ENCODE assay signal across 8 cellular contexts in the genomic region with DNA sequence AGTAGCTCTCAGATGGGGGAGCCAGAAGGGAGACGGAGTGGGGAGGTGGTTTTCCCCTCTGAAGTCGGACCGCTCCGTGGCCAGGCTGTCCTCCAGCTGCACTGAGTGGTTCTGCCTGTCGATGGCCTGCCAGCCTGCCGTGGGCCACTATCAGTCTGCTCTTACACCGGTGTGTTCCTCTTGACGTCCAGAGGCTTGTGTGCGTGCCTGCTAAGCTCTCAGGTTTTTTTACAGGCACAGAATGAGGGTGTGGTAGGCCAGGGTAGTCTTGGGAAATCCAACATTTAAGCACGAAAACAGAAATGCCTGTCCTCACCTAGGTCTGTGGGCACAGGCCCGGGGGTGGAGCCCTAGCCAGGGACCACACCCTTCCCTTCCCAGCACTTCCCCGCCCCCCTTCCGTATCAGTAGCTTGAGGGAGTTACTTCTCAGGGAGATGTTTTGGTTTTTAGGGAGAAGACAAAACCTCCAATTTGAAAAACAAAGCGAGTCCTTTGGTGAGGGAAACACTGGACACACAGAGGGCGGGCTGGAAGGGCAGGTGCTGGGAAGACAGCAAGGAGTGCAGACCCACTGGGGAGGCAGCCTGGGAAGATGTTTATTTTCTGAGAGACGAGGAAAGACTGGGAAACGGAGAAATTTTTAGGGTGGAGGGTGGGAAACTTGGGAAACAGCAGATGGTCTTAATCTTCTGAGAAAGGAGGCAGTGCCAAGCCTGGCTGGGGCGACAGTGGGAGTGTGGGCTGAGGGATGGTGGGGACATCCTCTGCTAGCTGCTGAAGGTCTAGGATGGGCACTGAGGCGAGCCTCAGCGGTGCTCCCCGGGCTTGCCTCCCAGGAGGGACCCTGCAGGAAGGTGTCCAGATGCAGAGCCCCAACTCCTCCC.
DNase-seq lines count a peak whose midpoint lies in the region; ATAC-seq and TF ChIP-seq lines count a peak whose summit lies in the region.

No MANE protein-coding gene starts in this region.

- ATAC-seq in left cardiac atrium (peak; percentile 7 to 65), gastrocnemius medialis (no peak)

- H3K27me3 ChIP-seq in H7 (ENCODE audit: control insufficient read depth, insufficient read depth, low read length), result no peaks in the 10 kb centered on the region
- H3K27me3 ChIP-seq in gastrocnemius medialis, result no peaks in the 10 kb centered on the region

- no peak for TF ChIP-seq POLR2A in gastrocnemius medialis (IDR thresholded peaks at IDR 0.05)

- H3K36me3 ChIP-seq in H7 (replicated peaks; ENCODE audit: control insufficient read depth, insufficient read depth, low read length) (no peaks in the 10 kb centered on the region), SK-N-MC (ENCODE audit: insufficient read depth, low read length) (no peaks in the 10 kb centered on the region), gastrocnemius medialis (no peaks in the 10 kb centered on the region)

- DNase-seq in H7 (peak; percentile 58), SK-N-MC (ENCODE audit: low read depth, low spot score) (no peak), left cardiac atrium (peak; percentile 75), gastrocnemius medialis (no peak), posterior cingulate gyrus (no peak), NCI-H510A treated with DMSO at 0.1 percent for 48 hours (lab: John Stamatoyannopoulos, UW) (no peak), NCI-H446 treated with DMSO at 0.1 percent for 48 hours (lab: John Stamatoyannopoulos, UW) (no peak), hepatic stellate cell (ENCODE audit: low spot score) (no peak)

- H3K4me3 ChIP-seq in H7 (ENCODE audit: insufficient read depth, low read depth, low read length), result no peak overlapping the region
- H3K4me3 ChIP-seq in SK-N-MC, result peak overlapping the region; percentile 33; the same call in 1 of the 2 replicates
- H3K4me3 ChIP-seq in gastrocnemius medialis, result no peak overlapping the region

- H3K27ac ChIP-seq in SK-N-MC (peak overlapping the region; percentile 80), gastrocnemius medialis (peak overlapping the region; percentile 12 to 69 (median 54))

- H3K9me3 ChIP-seq in SK-N-MC (ENCODE audit: low read depth, low read length) (no peaks in the 10 kb centered on the region), gastrocnemius medialis (no peaks in the 10 kb centered on the region)

- peaks cover 20 to 36% of the 10 kb centered on the region in 2 donors for H3K4me1 ChIP-seq in gastrocnemius medialis

- intact Hi-C loops in left cardiac atrium (cut with DNase I) (no loop called here), gastrocnemius medialis (cut with DNase I; ENCODE audit: low total_unique reads) (no loop called here), posterior cingulate gyrus (cut with DNase I) (no loop called here)

- TF ChIP-seq CTCF in gastrocnemius medialis (IDR thresholded peaks at IDR 0.05 in 4 of 5, conservative IDR thresholded peaks at IDR 0.05 in 1 of 5), result no peak

- H3K9ac ChIP-seq in SK-N-MC (ENCODE audit: insufficient read length), result peak overlapping the region; percentile 24

- in situ Hi-C loops in gastrocnemius medialis (cut with MboI; ENCODE audit: low sequenced_read_pairs in 4 of 4), result loop anchor here (25.0 kb wide), 2 partner anchors 542 to 917 kb away; no protein-coding TSS in a partner anchor

Comparison
In these comparisons a context has a peak if more than half of its experiments do, and no peak if none do; other contexts are left out.
1. DNase-seq: peak in H7 (single experiment) and left cardiac atrium (single experiment); none in SK-N-MC (single experiment), gastrocnemius medialis (0 of 2), posterior cingulate gyrus (0 of 10), NCI-H510A treated with DMSO at 0.1 percent for 48 hours (single experiment), NCI-H446 treated with DMSO at 0.1 percent for 48 hours (single experiment) and hepatic stellate cell (single experiment).
2. ATAC-seq: peak in left cardiac atrium (2 of 2); none in gastrocnemius medialis (0 of 2).